In genomic region chr18:11981633-11982366, GRCh38 we compare ENCODE assay signal across 1 cellular context.
TF ChIP-seq lines count a peak whose summit lies in the region.

No MANE protein-coding gene starts in this region.

TF ChIP-seq in H1, 55 proteins besides CTCF, POLR2A, EP300 and RAD21 (continued from another document):
- no peak for TF ChIP-seq FOSL1 (IDR thresholded peaks at IDR 0.05; ENCODE audit: insufficient read depth, low read depth, low read length)
- 0 out of 2 replicates have a peak, but pooled peaks have one; percentile 25 for TF ChIP-seq TAF1 (IDR thresholded peaks at IDR 0.05; ENCODE audit: low read depth, low read length)
- TF ChIP-seq SIN3A (conservative IDR thresholded peaks at IDR 0.05 in 1 of 2, IDR thresholded peaks at IDR 0.05 in 1 of 2; ENCODE audit: low read depth in 1 of 2, low read length in 2 of 2): peak in 1 of 2 experiments; percentile 63; a peak in 1 of 4 replicates
